In the genomic region with DNA sequence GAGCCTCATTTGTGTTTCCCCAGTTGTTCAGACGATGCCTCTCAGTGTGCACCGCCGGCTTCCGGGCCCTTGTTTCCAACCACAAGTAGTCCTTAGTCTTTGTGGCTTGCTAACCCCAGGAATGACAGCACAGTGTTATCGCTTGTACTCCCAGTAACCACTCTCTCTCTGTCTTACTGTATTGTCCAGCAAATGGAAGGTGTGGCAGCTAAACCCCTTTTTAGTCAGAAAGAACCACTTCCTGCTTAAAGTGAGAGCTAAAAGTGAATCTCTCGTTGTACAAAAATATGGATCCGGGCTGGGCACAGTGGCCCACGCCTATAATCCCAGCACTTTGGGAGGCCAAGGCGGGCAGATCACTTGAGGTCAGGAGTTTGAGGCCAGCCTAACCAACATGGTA, we compare ENCODE assay signal across 8 cellular contexts.
A peak's percentile ranks its signal among the peaks of the same experiment; 100 is the strongest.
DNase-seq lines count a peak whose midpoint lies in the region; ATAC-seq and TF ChIP-seq lines count a peak whose summit lies in the region.

No MANE protein-coding gene starts in this region.

- H3K27me3 Mint-ChIP-seq in activated CD8-positive, alpha-beta memory T cell treated with anti-CD3 and anti-CD28 coated beads, Interleukin-2, amount 10 ng/mL, durations not matched to agents 7 days and 5 days: peaks cover 43% of the 10 kb centered on the region
- no peaks in the 10 kb centered on the region for H3K27me3 Mint-ChIP-seq in progenitor cell of endocrine pancreas

- peaks cover 5% of the 10 kb centered on the region for H3K36me3 Mint-ChIP-seq in activated CD8-positive, alpha-beta memory T cell treated with anti-CD3 and anti-CD28 coated beads, Interleukin-2, amount 10 ng/mL, durations not matched to agents 7 days and 5 days
- H3K36me3 Mint-ChIP-seq in progenitor cell of endocrine pancreas (ENCODE audit: insufficient read depth): no peaks in the 10 kb centered on the region

- H3K9me3 Mint-ChIP-seq in activated CD8-positive, alpha-beta memory T cell treated with anti-CD3 and anti-CD28 coated beads, Interleukin-2, amount 10 ng/mL, durations not matched to agents 7 days and 5 days (ENCODE audit: low read depth): no peaks in the 10 kb centered on the region
- no peaks in the 10 kb centered on the region for H3K9me3 Mint-ChIP-seq in progenitor cell of endocrine pancreas (ENCODE audit: low read depth)

- peak; percentile 29 for ATAC-seq in GM19468 (IDR thresholded peaks at IDR 0.05; ENCODE audit: extremely low read depth, unreplicated experiment)
- peak; percentile 68 for ATAC-seq in HG03558 (IDR thresholded peaks at IDR 0.05; ENCODE audit: extremely low read depth, unreplicated experiment)
- peak; percentile 81 for ATAC-seq in activated CD8-positive, alpha-beta memory T cell treated with anti-CD3 and anti-CD28 coated beads, Interleukin-2, amount 10 ng/mL, durations not matched to agents 7 days and 5 days

- H3K4me1 Mint-ChIP-seq in activated CD8-positive, alpha-beta memory T cell treated with anti-CD3 and anti-CD28 coated beads, Interleukin-2, amount 10 ng/mL, durations not matched to agents 7 days and 5 days: peaks cover 40% of the 10 kb centered on the region
- peaks cover 52% of the 10 kb centered on the region for H3K4me1 Mint-ChIP-seq in progenitor cell of endocrine pancreas (ENCODE audit: low read depth)

- peak overlapping the region; percentile 41 for H3K4me3 Mint-ChIP-seq in activated CD8-positive, alpha-beta memory T cell treated with anti-CD3 and anti-CD28 coated beads, Interleukin-2, amount 10 ng/mL, durations not matched to agents 7 days and 5 days
- H3K4me3 Mint-ChIP-seq in progenitor cell of endocrine pancreas (ENCODE audit: low read depth): no peak overlapping the region

- TF ChIP-seq CTCF in progenitor cell of endocrine pancreas (IDR thresholded peaks at IDR 0.05; ENCODE audit: unreplicated experiment): no peak

- DNase-seq in activated CD8-positive, alpha-beta memory T cell treated with anti-CD3 and anti-CD28 coated beads, Interleukin-2, amount 10 ng/mL, durations not matched to agents 7 days and 5 days: peak; percentile 90
- no peak for DNase-seq in progenitor cell of endocrine pancreas (ENCODE audit: low spot score, unreplicated experiment)
- no peak for DNase-seq in foreskin melanocyte
- no peak for DNase-seq in DMS114 treated with DMSO at 0.1 percent for 48 hours (lab: John Stamatoyannopoulos, UW; ENCODE audit: unreplicated experiment)
- no peak for DNase-seq in anterior cingulate cortex (lab: John Stamatoyannopoulos, UW)
- DNase-seq in NCI-H1436 (lab: John Stamatoyannopoulos, UW): no peak

- CTCF ChIA-PET in activated CD8-positive, alpha-beta memory T cell treated with anti-CD3 and anti-CD28 coated beads, Interleukin-2, amount 10 ng/mL, durations not matched to agents 7 days and 5 days (lab: Charles Lee): no interaction called here

- peak overlapping the region; percentile 52 for H3K27ac Mint-ChIP-seq in activated CD8-positive, alpha-beta memory T cell treated with anti-CD3 and anti-CD28 coated beads, Interleukin-2, amount 10 ng/mL, durations not matched to agents 7 days and 5 days
- H3K27ac Mint-ChIP-seq in progenitor cell of endocrine pancreas: peak overlapping the region; percentile 17

Comparison
In these comparisons a context has a peak if more than half of its experiments do, and no peak if none do; other contexts are left out.
1. ATAC-seq: peak in every context shown above with its lines; median percentile 81 in activated CD8-positive, alpha-beta memory T cell treated with anti-CD3 and anti-CD28 coated beads, Interleukin-2, amount 10 ng/mL, durations not matched to agents 7 days and 5 days; 68 in HG03558; 29 in GM19468.